Comparison of ENCODE assay signal across 7 cellular contexts in genomic region chr14:94173885-94174621, GRCh38. TPM values are rescaled to one million over a fixed set of nuclear protein-coding genes. Genes with fewer than 3 reads are reported as not detected.
DNase-seq lines count a peak whose midpoint lies in the region; ATAC-seq, FAIRE-seq and TF ChIP-seq lines count a peak whose summit lies in the region.

A gene with protein sequence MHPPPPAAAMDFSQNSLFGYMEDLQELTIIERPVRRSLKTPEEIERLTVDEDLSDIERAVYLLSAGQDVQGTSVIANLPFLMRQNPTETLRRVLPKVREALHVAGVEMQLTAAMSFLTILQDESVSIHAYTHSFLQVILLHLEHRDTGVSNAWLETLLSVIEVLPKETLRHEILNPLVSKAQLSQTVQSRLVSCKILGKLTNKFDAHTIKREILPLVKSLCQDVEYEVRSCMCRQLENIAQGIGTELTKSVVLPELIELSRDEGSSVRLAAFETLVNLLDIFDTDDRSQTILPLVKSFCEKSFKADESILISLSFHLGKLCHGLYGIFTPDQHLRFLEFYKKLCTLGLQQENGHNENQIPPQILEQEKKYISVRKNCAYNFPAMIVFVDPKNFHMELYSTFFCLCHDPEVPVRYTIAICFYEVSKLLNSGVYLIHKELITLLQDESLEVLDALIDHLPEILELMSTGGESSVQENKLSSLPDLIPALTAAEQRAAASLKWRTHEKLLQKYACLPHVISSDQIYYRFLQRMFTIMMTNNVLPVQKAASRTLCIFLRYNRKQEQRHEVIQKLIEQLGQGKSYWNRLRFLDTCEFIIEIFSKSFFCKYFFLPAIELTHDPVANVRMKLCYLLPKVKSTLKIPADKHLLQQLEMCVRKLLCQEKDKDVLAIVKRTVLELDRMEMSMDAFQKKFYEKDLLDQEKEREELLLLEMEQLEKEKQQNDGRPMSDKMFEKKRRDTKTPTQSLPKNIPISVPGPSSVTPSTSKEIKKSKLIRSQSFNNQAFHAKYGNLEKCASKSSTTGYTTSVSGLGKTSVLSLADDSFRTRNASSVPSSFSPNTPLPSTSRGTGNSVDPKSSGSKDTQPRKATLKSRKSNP (plus strand): TSS chr14:94174322. CDS start chr14:94174466, 144 bp downstream.

- no peak for FAIRE-seq in bronchial epithelial cell (lab: Jason Lieb, UNC)

- H3K27ac ChIP-seq in spleen, result peak within 1 kb of the TSS in 4 of 8 donors; percentile 41 to 65 (median 52)

- intact Hi-C loops in spleen (cut with DNase I; ENCODE audit: low total_unique reads), result no loop called here

- H3K4me3 Mint-ChIP-seq in WTC11, result peak within 1 kb of the TSS; percentile 88
- peak within 1 kb of the TSS; percentile 81 to 88 (median 85) for H3K4me3 Mint-ChIP-seq in immature natural killer cell

- CTCF ChIA-PET in WTC11 (lab: Charles Lee), result interaction anchor here (0.6 to 3.2 kb wide), 13 partner anchors 9 to 235 kb away, joined by 3 to 41 read pairs (median 6); partner anchors contain the start of gene IFI27L2

- peak; percentile 62 for ATAC-seq in GM18520 (IDR thresholded peaks at IDR 0.05; ENCODE audit: unreplicated experiment)
- peak; percentile 81 for ATAC-seq in HG03064 (IDR thresholded peaks at IDR 0.05; ENCODE audit: low read depth, unreplicated experiment)
- peak; percentile 89 for ATAC-seq in WTC11

- peak within 1 kb of the TSS; percentile 60 for H3K27ac Mint-ChIP-seq in WTC11
- peak within 1 kb of the TSS in 5 of 6 donors; percentile 18 to 71 (median 46) for H3K27ac Mint-ChIP-seq in immature natural killer cell

- POLR2A ChIA-PET in WTC11 (lab: Charles Lee), result interaction anchor here (1.2 to 1.4 kb wide), 3 partner anchors 9 to 29 kb away, joined by 3 to 6 read pairs (median 5); no protein-coding TSS in a partner anchor

- no peaks in the 10 kb centered on the region for H3K36me3 Mint-ChIP-seq in WTC11
- no peaks in the 10 kb centered on the region for H3K36me3 Mint-ChIP-seq in immature natural killer cell

- TF ChIP-seq CTCF in WTC11 (IDR thresholded peaks at IDR 0.05) (no peak), bronchial epithelial cell (IDR thresholded peaks at IDR 0.05; ENCODE audit: insufficient read depth, low read length, severe bottlenecking) (no peak), spleen (IDR thresholded peaks at IDR 0.05 in 8 of 11, conservative IDR thresholded peaks at IDR 0.05 in 3 of 11) (no peak)

- H3K9me3 ChIP-seq in spleen, result no peaks in the 10 kb centered on the region

- H3K27me3 ChIP-seq in bronchial epithelial cell (ENCODE audit: control insufficient read depth, insufficient read depth, low read length) (no peaks in the 10 kb centered on the region), spleen (replicated peaks in 1 of 7) (peaks cover 0 to 81% (median 38%) of the 10 kb centered on the region in 7 donors)

- H3K9me3 Mint-ChIP-seq in WTC11 (peaks cover 4% of the 10 kb centered on the region; the same call in 1 of the 2 replicates), immature natural killer cell (peaks cover 0 to 2% (median 0%) of the 10 kb centered on the region in 6 donors)

- no peaks in the 10 kb centered on the region for H3K36me3 ChIP-seq in bronchial epithelial cell (ENCODE audit: control insufficient read depth, insufficient read depth, low read length)
- H3K36me3 ChIP-seq in spleen, result no peaks in the 10 kb centered on the region

- no peak for TF ChIP-seq POLR2A in spleen (IDR thresholded peaks at IDR 0.05)

- 0 to 1% (median 0%) methylated on average over 6 to 84 of the region's 87 CpGs for WGBS in spleen, 5 donors

- H3K4me1 Mint-ChIP-seq in WTC11 (peaks cover 30% of the 10 kb centered on the region), immature natural killer cell (peaks cover 17 to 20% of the 10 kb centered on the region in 2 donors)

- peak; percentile 67 for DNase-seq in NCI-H2196 treated with DMSO at 0.1 percent for 48 hours (lab: John Stamatoyannopoulos, UW; ENCODE audit: unreplicated experiment)
- DNase-seq in WTC11 (ENCODE audit: low spot score), result peak; percentile 98
- DNase-seq in bronchial epithelial cell (ENCODE audit: low read depth), result peak; percentile 65
- peak; percentile 83 to 87 (median 84) for DNase-seq in immature natural killer cell
- peak; percentile 94 for DNase-seq in spleen

- H3K4me1 ChIP-seq in spleen, result peaks cover 6 to 27% (median 21%) of the 10 kb centered on the region in 6 donors

- H3K27me3 Mint-ChIP-seq in WTC11 (ENCODE audit: low read depth) (peaks cover 50% of the 10 kb centered on the region), immature natural killer cell (ENCODE audit: low read depth in 3 of 3) (peaks cover 3 to 28% (median 8%) of the 10 kb centered on the region in 3 donors)

- H3K4me3 ChIP-seq in bronchial epithelial cell (ENCODE audit: low read depth, low read length), result peak within 1 kb of the TSS; percentile 96
- peak within 1 kb of the TSS; percentile 42 to 86 (median 60) for H3K4me3 ChIP-seq in spleen

TF ChIP-seq in WTC11, 78 proteins besides CTCF, POLR2A, EP300 and RAD21:
- TF ChIP-seq KAT7 (CRISPR knock-in tag; IDR thresholded peaks at IDR 0.05; ENCODE audit: borderline replicate concordance) (0 out of 2 replicates have a peak, but pooled peaks have one; percentile 58), AFF4 (CRISPR knock-in tag; IDR thresholded peaks at IDR 0.05; ENCODE audit: borderline replicate concordance) (no peak), ETV6 (CRISPR knock-in tag; IDR thresholded peaks at IDR 0.05) (peak; percentile 74; the same call in 1 of the 2 replicates), ELF4 (CRISPR knock-in tag; IDR thresholded peaks at IDR 0.05; ENCODE audit: low read depth) (0 out of 2 replicates have a peak, but pooled peaks have one; percentile 71), FOXP4 (CRISPR knock-in tag; IDR thresholded peaks at IDR 0.05) (0 out of 2 replicates have a peak, but pooled peaks have one; percentile 33)

RNA-seq across cellular contexts. Expression of the gene that starts here (rescaled TPM):
- 8.1 to 9.6 TPM (median 8.2 TPM) in 3 replicates for total RNA-seq in WTC11 (2021)
- total RNA-seq in bronchial epithelial cell, result 14.0 and 23.8 TPM in 2 replicates
- not detected for polyA plus RNA-seq in immature natural killer cell
- total RNA-seq in spleen, result under 1 TPM in 4 of 7 donors, not detected in 3; 0.09 to 0.94 (median 0.32) TPM
- under 1 TPM; 0.05 to 0.26 (median 0.06) TPM for polyA plus RNA-seq in spleen

Comparison
In these comparisons a context has a peak if more than half of its experiments do, and no peak if none do; other contexts are left out.
1. Peak in DNase-seq in immature natural killer cell; RNA of the gene not detected or under 1 TPM.
2. Peak in DNase-seq and H3K4me3 ChIP-seq in spleen; RNA of the gene not detected or under 1 TPM.